ENCODE assay signal across 1 cellular context in genomic region chr20:44067650-44068081, GRCh38.
TF ChIP-seq lines count a peak whose summit lies in the region.

No MANE protein-coding gene starts in this region.

TF ChIP-seq in H1, 55 proteins besides CTCF, POLR2A, EP300 and RAD21 (continued from another document):
- TF ChIP-seq SIN3A (conservative IDR thresholded peaks at IDR 0.05 in 1 of 2, IDR thresholded peaks at IDR 0.05 in 1 of 2; ENCODE audit: low read depth in 1 of 2, low read length in 2 of 2) (no peak), FOSL1 (IDR thresholded peaks at IDR 0.05; ENCODE audit: insufficient read depth, low read depth, low read length) (no peak), TCF12 (IDR thresholded peaks at IDR 0.05; ENCODE audit: low read depth, low read length) (no peak), MAX (IDR thresholded peaks at IDR 0.05) (no peak), RBBP5 (IDR thresholded peaks at IDR 0.05; ENCODE audit: borderline replicate concordance, low read depth, low read length) (no peak), CBX8 (IDR thresholded peaks at IDR 0.05; ENCODE audit: borderline replicate concordance, low read depth, low read length) (no peak), CHD2 (IDR thresholded peaks at IDR 0.05; ENCODE audit: low read length) (no peak), BRCA1 (IDR thresholded peaks at IDR 0.05; ENCODE audit: low read depth, low read length) (no peak), NRF1 (IDR thresholded peaks at IDR 0.05; ENCODE audit: low read depth, low read length) (no peak)
